ENCODE assay signal across 27 cellular contexts in genomic region chr14:89391556-89391955, GRCh38. TPM values are rescaled to one million over a fixed set of nuclear protein-coding genes. Genes with fewer than 3 reads are reported as not detected.
A peak's percentile ranks its signal among the peaks of the same experiment; 100 is the strongest.
DNase-seq lines count a peak whose midpoint lies in the region; ATAC-seq, FAIRE-seq and TF ChIP-seq lines count a peak whose summit lies in the region.
"Had no signal": no experiment of that assay in that cellular context is flagged by ENCODE, and none has a peak within 500 bp of the region (broad histone marks: within the 10 kb centered on the region; RNA-seq: fewer than 3 reads in every experiment).

No MANE protein-coding gene starts in this region.

- no peak overlapping the region for H4K5ac ChIP-seq in H1 (ENCODE audit: insufficient read length, low read depth, low read length)

- H3K27me3 ChIP-seq in left ventricle myocardium inferior (ENCODE audit: low read depth) (no peaks in the 10 kb centered on the region), heart left ventricle (no peaks in the 10 kb centered on the region), H1 (replicated peaks in 1 of 4; ENCODE audit: control insufficient read depth in 3 of 4, extremely low read depth in 1 of 4, insufficient read depth in 3 of 4, low read length in 3 of 4) (no peaks in the 10 kb centered on the region), aorta (ENCODE audit: control insufficient read depth in 1 of 2, insufficient read depth in 2 of 2, low read length in 1 of 2) (no peaks in the 10 kb centered on the region)
- H3K27me3 ChIP-seq: BE2C, SJSA1 had no signal

- H3K36me3 ChIP-seq in left ventricle myocardium inferior (no peaks in the 10 kb centered on the region), heart left ventricle (no peaks in the 10 kb centered on the region), H1 (ENCODE audit: control insufficient read depth in 2 of 4, insufficient read depth in 4 of 4, low read length in 3 of 4) (no peaks in the 10 kb centered on the region), aorta (ENCODE audit: control insufficient read depth in 1 of 2, insufficient read depth in 2 of 2, low read length in 1 of 2) (no peaks in the 10 kb centered on the region)
- H3K36me3 ChIP-seq: BE2C, SJSA1 had no signal

- H4K91ac ChIP-seq in H1 (replicated peaks; ENCODE audit: insufficient read length, low read length) = no peak overlapping the region

- TF ChIP-seq CTCF in left ventricle myocardium inferior (IDR thresholded peaks at IDR 0.05; ENCODE audit: borderline replicate concordance) (no peak), heart left ventricle (IDR thresholded peaks at IDR 0.05) (no peak), H1 (IDR thresholded peaks at IDR 0.05; ENCODE audit: control extremely low read depth in 1 of 3, insufficient read depth in 1 of 3, low read depth in 1 of 3, low read length in 3 of 3) (no peak), GM20000 (IDR thresholded peaks at IDR 0.05; ENCODE audit: extremely low read depth, missing control alignments) (no peak)

- intact Hi-C loops in left ventricle myocardium inferior (cut with micrococcal nuclease) = no loop called here
- intact Hi-C loops in heart left ventricle (cut with DNase I) = loop anchor here in 1 of 10 donors (10.0 kb wide), 1 partner anchor 97 kb away; no protein-coding TSS in a partner anchor
- intact Hi-C loops in sciatic nerve (cut with DNase I) = no loop called here
- intact Hi-C loops in aorta (cut with DNase I) = no loop called here

- H3K4me3 ChIP-seq in left ventricle myocardium inferior = no peak overlapping the region
- no peak overlapping the region for H3K4me3 ChIP-seq in heart left ventricle
- H3K4me3 ChIP-seq in H1 (ENCODE audit: extremely low read depth in 1 of 4, insufficient read depth in 2 of 4, low read depth in 3 of 4, low read length in 4 of 4) = no peak overlapping the region
- H3K4me3 ChIP-seq in aorta (ENCODE audit: low read length in 2 of 2) = no peak overlapping the region
- H3K4me3 ChIP-seq: GM23248, K562, SJSA1 had no signal

- no peak overlapping the region for H3K14ac ChIP-seq in H1 (ENCODE audit: insufficient read length)

- H2BK20ac ChIP-seq in H1 (ENCODE audit: low read length) = no peak overlapping the region

- FAIRE-seq in H1 (lab: Jason Lieb, UNC) = no peak
- FAIRE-seq: GM18507, K562 had no signal

- TF ChIP-seq EP300 in H1 (IDR thresholded peaks at IDR 0.05; ENCODE audit: borderline replicate concordance in 1 of 2, low read depth in 2 of 2, low read length in 2 of 2) = no peak

- TF ChIP-seq RAD21 in H1 (IDR thresholded peaks at IDR 0.05 in 1 of 2, conservative IDR thresholded peaks at IDR 0.05 in 1 of 2; ENCODE audit: low read depth in 2 of 2, low read length in 2 of 2) = no peak

- H3K27ac ChIP-seq in left ventricle myocardium inferior (replicated peaks) (peak overlapping the region; percentile 55), heart left ventricle (peak overlapping the region in 4 of 12 donors; percentile 8 to 60 (median 40)), H1 (ENCODE audit: low read depth, low read length) (no peak overlapping the region), aorta (ENCODE audit: low read depth in 1 of 2, low read length in 2 of 2) (no peak overlapping the region)
- H3K27ac ChIP-seq: GM23248, SJSA1 had no signal

- no peak overlapping the region for H2AFZ ChIP-seq in H1 (ENCODE audit: low read length)
- H2AFZ ChIP-seq: GM23248 had no signal

- H3K79me1 ChIP-seq in H1 (ENCODE audit: low read depth, low read length) = peaks cover 10% of the 10 kb centered on the region

- no peak overlapping the region for H2AK5ac ChIP-seq in H1 (ENCODE audit: low read depth, low read length)

- no peak overlapping the region for H3K56ac ChIP-seq in H1 (replicated peaks; ENCODE audit: insufficient read length, low read depth, low read length)

- peaks cover 34 to 36% of the 10 kb centered on the region in 2 experiments for H4K20me1 ChIP-seq in H1 (replicated peaks in 1 of 2; ENCODE audit: control insufficient read depth in 1 of 2, insufficient read depth in 2 of 2, low read length in 2 of 2)

- H3K23me2 ChIP-seq in H1 (ENCODE audit: low read depth, low read length) = no peaks in the 10 kb centered on the region

- H3K9ac ChIP-seq in H1 (replicated peaks in 1 of 4; ENCODE audit: extremely low read depth in 1 of 4, low read depth in 3 of 4, low read length in 3 of 4) = no peak overlapping the region
- H3K9ac ChIP-seq: GM23248 had no signal

- H3K9me3 ChIP-seq in left ventricle myocardium inferior (replicated peaks) = no peaks in the 10 kb centered on the region
- H3K9me3 ChIP-seq in heart left ventricle = no peaks in the 10 kb centered on the region
- no peaks in the 10 kb centered on the region for H3K9me3 ChIP-seq in H1 (ENCODE audit: insufficient read depth in 2 of 2, low read depth in 1 of 2, low read length in 1 of 2)
- H3K9me3 ChIP-seq in aorta (ENCODE audit: control insufficient read depth, low read length) = no peaks in the 10 kb centered on the region
- H3K9me3 ChIP-seq: BE2C, SJSA1 had no signal

- no peak overlapping the region for H2BK12ac ChIP-seq in H1 (ENCODE audit: low read depth, low read length)

- CTCF ChIA-PET in H1 (lab: Charles Lee; ENCODE audit: partially characterized antibody) = interaction anchor here (1.2 kb wide), 1 partner anchor 23 kb away, joined by 3 read pairs; no protein-coding TSS in a partner anchor

- H2BK15ac ChIP-seq in H1 (ENCODE audit: low read length) = no peak overlapping the region

- 0 out of 2 replicates have a peak overlapping the region, but pooled peaks have one; percentile 0 for H2BK5ac ChIP-seq in H1 (ENCODE audit: low read depth, low read length)

- 79 to 97% (median 94%) methylated on average over 6 to 8 of the region's 8 CpGs for WGBS in heart left ventricle, 4 donors
- WGBS in H1 (ENCODE audit: extremely low coverage in 1 of 2, insufficient coverage in 1 of 2, insufficient read length in 1 of 2, insufficient replicate concordance in 2 of 2, low coverage in 1 of 2, low lambda C conversion rate in 2 of 2, missing lambda C conversion rate in 1 of 2), 2 experiments = 92% methylated on average over 8 of the region's 8 CpGs; no CpG with 5 or more reads in 1 of the 2 experiments
- 89 to 91% methylated on average over 8 of the region's 8 CpGs for WGBS in aorta, 2 donors

- H2BK120ac ChIP-seq in H1 (replicated peaks; ENCODE audit: low read depth, low read length) = no peak overlapping the region

- H3K4me1 ChIP-seq in left ventricle myocardium inferior (peaks cover 90% of the 10 kb centered on the region), heart left ventricle (peaks cover 0 to 56% (median 32%) of the 10 kb centered on the region in 12 donors), H1 (replicated peaks in 1 of 4; ENCODE audit: control insufficient read depth in 3 of 4, insufficient read depth in 4 of 4, low read length in 3 of 4) (peaks cover 0 to 17% (median 8%) of the 10 kb centered on the region in 4 experiments), aorta (ENCODE audit: control insufficient read depth in 1 of 2, insufficient read depth in 2 of 2, low read length in 2 of 2) (peaks cover 0 to 3% of the 10 kb centered on the region in 2 donors)
- H3K4me1 ChIP-seq: SJSA1 had no signal

- H3K79me2 ChIP-seq in H1 (ENCODE audit: control insufficient read depth in 1 of 2, insufficient read depth in 2 of 2, low read length in 2 of 2) = peaks cover 43 to 99% of the 10 kb centered on the region in 2 experiments

- POLR2A ChIA-PET in H1 (lab: Charles Lee; ENCODE audit: partially characterized antibody) = interaction anchor here (0.6 kb wide), 1 partner anchor 17 kb away, joined by 3 read pairs; no protein-coding TSS in a partner anchor

- no peak overlapping the region for H3K18ac ChIP-seq in H1 (ENCODE audit: extremely low read depth, low read length)

- DNase-seq in left ventricle myocardium inferior (no peak), heart left ventricle (no peak), H1 (ENCODE audit: low read depth in 1 of 2, low spot score in 2 of 2) (no peak), sciatic nerve (ENCODE audit: low spot score) (peak; percentile 28), GM20000 (ENCODE audit: low spot score) (no peak), aorta (no peak)
- DNase-seq: 8988T; ACHN; BE2C; DMS153; GM23248; HCEC 1CT; MV-4-11; NCI-H1105; NCI-H1436 treated with DMSO at 0.1 percent for 48 hours; NCI-H2029; NCI-H446 treated with DMSO at 0.1 percent for 48 hours; NCI-H526; NCI-H82; NK-92 treated with Interleukin-12 subunit alpha and Interleukin-12 subunit beta, amount 100 ng/mL, for 24 hours; Right ventricle myocardium superior; RPMI8226 had no signal

- ATAC-seq in heart left ventricle (no peak), sciatic nerve (no peak), HG03095 (IDR thresholded peaks at IDR 0.05; ENCODE audit: unreplicated experiment) (no peak), aorta (ENCODE audit: low FRiP score) (no peak), HG02623 (IDR thresholded peaks at IDR 0.05; ENCODE audit: unreplicated experiment) (no peak)
- ATAC-seq: K562 had no signal

- no peak overlapping the region for H4K8ac ChIP-seq in H1 (ENCODE audit: extremely low read depth, insufficient read depth, low read length)

- no peak overlapping the region for H3K4me2 ChIP-seq in H1 (ENCODE audit: insufficient read depth in 1 of 2, low read depth in 2 of 2, low read length in 2 of 2)

- H3K23ac ChIP-seq in H1 (ENCODE audit: insufficient read length) = no peak overlapping the region

- no peak for TF ChIP-seq POLR2A in heart left ventricle (IDR thresholded peaks at IDR 0.05)
- no peak for TF ChIP-seq POLR2A in H1 (IDR thresholded peaks at IDR 0.05; ENCODE audit: control extremely low read depth in 1 of 2, low read depth in 2 of 2, low read length in 2 of 2)

- H3K4ac ChIP-seq in H1 (replicated peaks; ENCODE audit: insufficient read length, low read depth, low read length) = no peak overlapping the region

TF ChIP-seq in H1, 55 proteins besides CTCF, POLR2A, EP300 and RAD21 (continues in another document):
- TF ChIP-seq KDM4A (IDR thresholded peaks at IDR 0.05; ENCODE audit: low read depth, low read length, severe bottlenecking) = no peak
- TF ChIP-seq MAFK (IDR thresholded peaks at IDR 0.05; ENCODE audit: low read depth, low read length) = no peak
- no peak for TF ChIP-seq JUND (IDR thresholded peaks at IDR 0.05; ENCODE audit: low read length)
- TF ChIP-seq BRCA1 (IDR thresholded peaks at IDR 0.05; ENCODE audit: low read depth, low read length) = no peak
- no peak for TF ChIP-seq FOSL1 (IDR thresholded peaks at IDR 0.05; ENCODE audit: insufficient read depth, low read depth, low read length)

RNA-seq across cellular contexts. Expression of gene FOXN3, which starts 25.5 kb away (rescaled TPM):
- total RNA-seq in left ventricle myocardium inferior (120 TPM), heart left ventricle (100 to 1,000 TPM; 102 to 161 (median 113) TPM), sciatic nerve (80.9 TPM), aorta (100 to 1,000 TPM; 150 to 225 TPM)
- polyA plus RNA-seq in heart left ventricle (10 to 100 TPM; 24.4 to 35.3 TPM), H1 (2011; rRNA removed) (52.6 and 76.3 TPM in 2 replicates), aorta (10 to 100 TPM; 21.4 to 51.8 TPM)
- total RNA-seq in H1 (2021; fragmentation: NEBNext Ultra II Directional; extraction: Animal tissue kit (Norgen Biotek cat#: 25700)) = 165 and 178 TPM in 2 replicates
- polyA plus RNA-seq in H1 (2011; cell fraction: cytosol; rRNA removed) = 50.2 TPM
- polyA plus RNA-seq in H1 (2011; cell fraction: nucleus; rRNA removed) = 191 TPM
- 51.0 to 70.0 TPM (median 65.0 TPM) in 4 replicates for polyA plus RNA-seq in H1 (2012, experiment 1 of 2)
- polyA plus RNA-seq in H1 (2012, experiment 2 of 2) = 16.0 TPM
- polyA plus RNA-seq in H1 (2013, experiment 1 of 2) = 81.3 TPM
- 76.7 TPM for polyA plus RNA-seq in H1 (2013, experiment 2 of 2)
- polyA minus RNA-seq in H1 (2011; rRNA and poly(A)+ RNA removed) = 259 and 262 TPM in 2 replicates
- 110 TPM for polyA minus RNA-seq in H1 (2011; cell fraction: cytosol; rRNA and poly(A)+ RNA removed)
- polyA minus RNA-seq in H1 (2011; cell fraction: nucleus; rRNA and poly(A)+ RNA removed) = 411 TPM
